1 cellular context compared by ENCODE assay signal in genomic region chrX:22533898-22534297, GRCh38.
TF ChIP-seq lines count a peak whose summit lies in the region.

No MANE protein-coding gene starts in this region.

TF ChIP-seq in HCT116, 20 proteins besides CTCF, POLR2A, EP300 and RAD21 (continued from another document):
- no peak for TF ChIP-seq ZBTB33 (IDR thresholded peaks at IDR 0.05; ENCODE audit: extremely low read depth, insufficient replicate concordance, low read length)
- TF ChIP-seq SIN3A (IDR thresholded peaks at IDR 0.05; ENCODE audit: low read depth): no peak
- TF ChIP-seq MAX (IDR thresholded peaks at IDR 0.05): no peak
- TF ChIP-seq SP1 (IDR thresholded peaks at IDR 0.05; ENCODE audit: low read depth): no peak
- no peak for TF ChIP-seq TCF7L2 (IDR thresholded peaks at IDR 0.05; ENCODE audit: borderline replicate concordance, extremely low read depth, insufficient read depth, insufficient read length)
- TF ChIP-seq SRF (IDR thresholded peaks at IDR 0.05; ENCODE audit: low read depth): no peak
- no peak for TF ChIP-seq EZH2phosphoT487 (IDR thresholded peaks at IDR 0.05; ENCODE audit: borderline replicate concordance)
- TF ChIP-seq ZNF274 (IDR thresholded peaks at IDR 0.05; ENCODE audit: low read depth, low read length): no peak
